1 cellular context compared by ENCODE assay signal in the genomic region with DNA sequence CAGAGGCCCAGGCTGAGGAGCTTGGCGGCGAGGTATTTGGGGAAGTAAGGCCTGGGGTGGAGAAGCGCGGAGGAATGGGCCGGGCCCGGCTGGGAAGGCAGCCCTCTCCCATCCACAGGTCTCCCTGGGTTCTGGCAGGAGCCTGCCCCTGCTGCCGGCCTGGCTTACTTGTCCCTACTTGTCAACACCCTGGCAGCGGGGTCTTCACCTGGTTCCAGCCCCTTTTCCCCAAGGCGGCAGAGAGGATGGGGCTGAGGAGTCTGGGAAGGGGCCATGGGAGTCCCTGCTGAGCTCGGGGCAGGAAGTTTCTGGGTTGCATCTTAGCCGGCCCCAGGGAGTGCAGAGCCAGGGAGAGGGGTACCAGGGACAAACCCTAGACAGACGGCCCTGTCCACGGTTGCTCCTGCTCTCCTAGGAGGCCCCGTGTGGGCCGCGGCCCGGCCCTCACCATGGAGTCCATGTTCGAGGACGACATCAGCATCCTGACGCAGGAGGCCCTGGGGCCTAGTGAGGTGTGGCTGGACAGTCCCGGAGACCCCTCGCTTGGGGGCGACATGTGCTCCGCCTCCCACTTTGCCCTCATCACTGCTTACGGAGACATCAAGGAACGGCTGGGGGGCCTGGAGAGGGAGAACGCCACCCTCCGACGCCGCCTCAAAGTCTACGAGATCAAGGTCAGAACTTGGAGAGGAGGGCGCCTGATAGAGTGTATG.
TF ChIP-seq lines count a peak whose summit lies in the region.

No MANE protein-coding gene starts in this region.

TF ChIP-seq in H1, 55 proteins besides CTCF, POLR2A, EP300 and RAD21:
- TF ChIP-seq SP1 (IDR thresholded peaks at IDR 0.05; ENCODE audit: low read depth, low read length): no peak
- TF ChIP-seq SAP30 (IDR thresholded peaks at IDR 0.05; ENCODE audit: insufficient read depth, insufficient replicate concordance, low read length): peak; percentile 28
- TF ChIP-seq CTBP2 (IDR thresholded peaks at IDR 0.05; ENCODE audit: borderline replicate concordance, insufficient read depth, insufficient read length, low read length): peak; percentile 35
